In the genomic region with DNA sequence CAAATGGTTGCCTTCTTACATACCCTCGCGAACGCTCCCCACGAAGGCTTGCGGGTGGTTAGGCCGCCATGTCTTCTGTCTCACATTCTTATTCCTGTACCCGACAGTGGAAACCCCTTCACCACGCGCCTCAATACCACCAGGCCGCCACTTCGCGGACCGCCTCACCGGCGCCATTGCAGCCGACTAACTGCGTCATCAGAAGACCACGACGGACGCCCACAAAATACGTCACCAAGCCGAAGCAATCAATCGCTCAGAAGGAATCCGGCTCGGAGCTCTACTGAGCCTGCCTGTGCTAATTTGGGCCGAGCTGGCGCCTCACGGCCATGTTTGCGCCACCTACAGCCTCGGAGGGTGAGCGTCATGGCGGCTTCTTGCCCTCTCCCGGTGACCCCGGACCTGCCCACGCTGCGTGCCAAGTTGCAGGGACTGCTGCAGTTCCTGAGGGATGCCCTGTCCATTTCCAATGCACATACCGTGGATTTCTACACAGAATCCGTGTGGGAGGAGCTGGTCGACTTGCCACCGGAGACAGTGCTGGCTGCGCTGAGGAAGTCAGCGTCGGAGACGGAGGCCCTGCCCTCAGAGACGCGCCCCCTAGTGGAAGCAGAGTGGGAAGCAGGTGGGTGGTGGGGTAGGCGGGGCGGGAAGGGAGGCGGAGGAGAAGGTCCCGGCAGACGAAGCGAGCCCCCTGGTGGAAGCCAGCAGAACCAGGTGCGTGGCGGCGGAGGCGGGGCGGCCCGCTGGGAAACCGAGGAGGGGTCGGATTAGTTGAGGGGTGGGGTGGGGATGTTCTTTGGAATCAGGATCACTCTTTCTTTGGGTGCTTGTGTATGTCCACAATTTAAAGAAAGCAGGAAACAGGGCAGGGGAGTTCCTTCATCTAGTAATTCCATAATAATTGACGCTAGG, we compare ENCODE assay signal across 7 cellular contexts. TPM values are rescaled to one million over a fixed set of nuclear protein-coding genes. Genes with fewer than 3 reads are reported as not detected.
DNase-seq lines count a peak whose midpoint lies in the region; ATAC-seq and TF ChIP-seq lines count a peak whose summit lies in the region.

A gene with protein sequence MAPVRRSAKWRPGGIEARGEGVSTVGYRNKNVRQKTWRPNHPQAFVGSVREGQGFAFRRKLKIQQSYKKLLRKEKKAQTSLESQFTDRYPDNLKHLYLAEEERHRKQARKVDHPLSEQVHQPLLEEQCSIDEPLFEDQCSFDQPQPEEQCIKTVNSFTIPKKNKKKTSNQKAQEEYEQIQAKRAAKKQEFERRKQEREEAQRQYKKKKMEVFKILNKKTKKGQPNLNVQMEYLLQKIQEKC (minus strand): TSS at position 188 of the 915 bp plus-strand sequence. CDS start 11 bp downstream, at position 177.
A gene with protein sequence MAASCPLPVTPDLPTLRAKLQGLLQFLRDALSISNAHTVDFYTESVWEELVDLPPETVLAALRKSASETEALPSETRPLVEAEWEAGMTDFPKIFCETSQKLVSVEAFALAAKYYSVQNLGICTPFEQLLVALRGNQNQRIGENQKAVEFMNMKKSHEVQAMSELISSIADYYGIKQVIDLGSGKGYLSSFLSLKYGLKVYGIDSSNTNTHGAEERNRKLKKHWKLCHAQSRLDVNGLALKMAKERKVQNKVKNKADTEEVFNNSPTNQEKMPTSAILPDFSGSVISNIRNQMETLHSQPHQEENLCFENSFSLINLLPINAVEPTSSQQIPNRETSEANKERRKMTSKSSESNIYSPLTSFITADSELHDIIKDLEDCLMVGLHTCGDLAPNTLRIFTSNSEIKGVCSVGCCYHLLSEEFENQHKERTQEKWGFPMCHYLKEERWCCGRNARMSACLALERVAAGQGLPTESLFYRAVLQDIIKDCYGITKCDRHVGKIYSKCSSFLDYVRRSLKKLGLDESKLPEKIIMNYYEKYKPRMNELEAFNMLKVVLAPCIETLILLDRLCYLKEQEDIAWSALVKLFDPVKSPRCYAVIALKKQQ (plus strand): TSS at position 330 of the 915 bp plus-strand sequence. CDS start 37 bp downstream, at position 367.

- WGBS in hepatocyte (ENCODE audit: low lambda C conversion rate, missing lambda C conversion rate) = under 1% methylated on average over 48 of the region's 61 CpGs

- H3K36me3 ChIP-seq in hepatocyte (replicated peaks; ENCODE audit: insufficient read depth, low read depth) = no peaks in the 10 kb centered on the region

- peak within 1 kb of the TSS; percentile 96 for H3K4me3 Mint-ChIP-seq in T-helper 2 cell treated with Interferon-gamma antibody and Interleukin-4, amounts not matched to agents 5 μg/mL and 100 μg/mL, for 36 hours

- H3K9me3 Mint-ChIP-seq in T-helper 2 cell treated with Interferon-gamma antibody and Interleukin-4, amounts not matched to agents 5 μg/mL and 100 μg/mL, for 36 hours = no peaks in the 10 kb centered on the region

- peaks cover 50% of the 10 kb centered on the region for H3K79me2 ChIP-seq in hepatocyte

- no peaks in the 10 kb centered on the region for H3K9me3 ChIP-seq in hepatocyte (ENCODE audit: low read depth)

- in situ Hi-C loops in astrocyte of the cerebellum (cut with HindIII; ENCODE audit: low sequenced_read_pairs) = no loop called here

- H3K27me3 ChIP-seq in hepatocyte = no peaks in the 10 kb centered on the region

- peak within 1 kb of the TSS; percentile 99 for H3K27ac Mint-ChIP-seq in T-helper 2 cell treated with Interferon-gamma antibody and Interleukin-4, amounts not matched to agents 5 μg/mL and 100 μg/mL, for 36 hours

- H3K4me3 ChIP-seq in astrocyte of the cerebellum (ENCODE audit: low read depth, low read length) = peak within 1 kb of the TSS; percentile 96
- H3K4me3 ChIP-seq in hepatocyte = peak within 1 kb of the TSS; percentile 100

- peak; percentile 92 for TF ChIP-seq CTCF in astrocyte of the cerebellum (IDR thresholded peaks at IDR 0.05; ENCODE audit: low read depth, low read length, missing control alignments)
- peak; percentile 100 for TF ChIP-seq CTCF in hepatocyte (IDR thresholded peaks at IDR 0.05; ENCODE audit: poor library complexity)

- DNase-seq in NCI-H187 treated with DMSO at 0.1 percent for 48 hours (lab: John Stamatoyannopoulos, UW) (peak; percentile 82), astrocyte of the cerebellum (ENCODE audit: low read depth) (peak; percentile 98), hepatocyte (ENCODE audit: low spot score) (peak; percentile 98), renal cortical epithelial cell (ENCODE audit: low read depth) (peak; percentile 94)
- DNase-seq in T-helper 2 cell treated with Interferon-gamma antibody and Interleukin-4, amounts not matched to agents 5 μg/mL and 100 μg/mL, for 36 hours (ENCODE audit: low spot score) = peak; percentile 96

- peak within 1 kb of the TSS; percentile 99 for H2AFZ ChIP-seq in hepatocyte

- peak within 1 kb of the TSS; percentile 100 for H3K27ac ChIP-seq in hepatocyte

- no peaks in the 10 kb centered on the region for H3K27me3 Mint-ChIP-seq in T-helper 2 cell treated with Interferon-gamma antibody and Interleukin-4, amounts not matched to agents 5 μg/mL and 100 μg/mL, for 36 hours (ENCODE audit: low read depth)

- peaks cover 30% of the 10 kb centered on the region for H3K36me3 Mint-ChIP-seq in T-helper 2 cell treated with Interferon-gamma antibody and Interleukin-4, amounts not matched to agents 5 μg/mL and 100 μg/mL, for 36 hours (ENCODE audit: low read depth)

- peak; percentile 93 for ATAC-seq in GM18502 (IDR thresholded peaks at IDR 0.05; ENCODE audit: poor library complexity, unreplicated experiment)
- peak; percentile 98 for ATAC-seq in HG02970 (IDR thresholded peaks at IDR 0.05; ENCODE audit: low FRiP score, unreplicated experiment)

- H3K9me2 ChIP-seq in hepatocyte (replicated peaks; ENCODE audit: insufficient read depth) = no peaks in the 10 kb centered on the region

- no peaks in the 10 kb centered on the region for H4K20me1 ChIP-seq in hepatocyte (ENCODE audit: insufficient read depth, poor library complexity, severe bottlenecking)

- H3K4me1 Mint-ChIP-seq in T-helper 2 cell treated with Interferon-gamma antibody and Interleukin-4, amounts not matched to agents 5 μg/mL and 100 μg/mL, for 36 hours (ENCODE audit: low read depth) = peaks cover 29% of the 10 kb centered on the region

- peak within 1 kb of the TSS; percentile 92 for H3K4me2 ChIP-seq in hepatocyte

- H3K4me1 ChIP-seq in hepatocyte (ENCODE audit: insufficient read depth) = peaks cover 14% of the 10 kb centered on the region

RNA-seq across cellular contexts. Expression of the first gene that starts in this region (rescaled TPM):
- 44.4 and 67.7 TPM in 2 replicates for total RNA-seq in hepatocyte
- polyA plus RNA-seq in hepatocyte = 28.2 and 29.6 TPM in 2 replicates
- total RNA-seq in renal cortical epithelial cell = 61.4 and 82.3 TPM in 2 replicates

RNA-seq across cellular contexts. Expression of the second gene that starts in this region (rescaled TPM):
- total RNA-seq in hepatocyte (15.3 and 21.9 TPM in 2 replicates), renal cortical epithelial cell (21.6 and 26.0 TPM in 2 replicates)
- polyA plus RNA-seq in hepatocyte = 9.9 and 12.5 TPM in 2 replicates

Comparison
In these comparisons a context has a peak if more than half of its experiments do, and no peak if none do; other contexts are left out.
1. Peak in every context shown above with its lines: DNase-seq, ATAC-seq, H3K4me3 ChIP-seq and H3K27ac ChIP-seq.